In genomic region chr1:220094016-220094911, GRCh38 we compare ENCODE assay signal across 1 cellular context.
TF ChIP-seq lines count a peak whose summit lies in the region.

Gene IARS2 (plus strand): TSS chr1:220094132. CDS start chr1:220094217, 85 bp downstream.

TF ChIP-seq in HepG2, 621 proteins besides CTCF, POLR2A, EP300 and RAD21 (continued from another document and continues in another):
- TF ChIP-seq, protein P1, sequence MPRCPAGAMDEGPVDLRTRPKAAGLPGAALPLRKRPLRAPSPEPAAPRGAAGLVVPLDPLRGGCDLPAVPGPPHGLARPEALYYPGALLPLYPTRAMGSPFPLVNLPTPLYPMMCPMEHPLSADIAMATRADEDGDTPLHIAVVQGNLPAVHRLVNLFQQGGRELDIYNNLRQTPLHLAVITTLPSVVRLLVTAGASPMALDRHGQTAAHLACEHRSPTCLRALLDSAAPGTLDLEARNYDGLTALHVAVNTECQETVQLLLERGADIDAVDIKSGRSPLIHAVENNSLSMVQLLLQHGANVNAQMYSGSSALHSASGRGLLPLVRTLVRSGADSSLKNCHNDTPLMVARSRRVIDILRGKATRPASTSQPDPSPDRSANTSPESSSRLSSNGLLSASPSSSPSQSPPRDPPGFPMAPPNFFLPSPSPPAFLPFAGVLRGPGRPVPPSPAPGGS (CRISPR knock-in tag; IDR thresholded peaks at IDR 0.05), result peak; percentile 49; the same call in 1 of the 2 replicates
- TF ChIP-seq ZNF207 (IDR thresholded peaks at IDR 0.05; ENCODE audit: borderline replicate concordance), result no peak
- TF ChIP-seq ZNF296 (CRISPR knock-in tag; conservative IDR thresholded peaks at IDR 0.05), result 0 out of 2 replicates have a peak, but pooled peaks have one; percentile 76
- TF ChIP-seq ZNF264 (CRISPR knock-in tag; IDR thresholded peaks at IDR 0.05), result peak; percentile 59; the same call in 1 of the 2 replicates
- no peak for TF ChIP-seq PTBP1 (IDR thresholded peaks at IDR 0.05; ENCODE audit: low read depth, low read length, poor library complexity, severe bottlenecking)
- no peak for TF ChIP-seq ATM (IDR thresholded peaks at IDR 0.05; ENCODE audit: borderline replicate concordance)
- no peak for TF ChIP-seq FOXK2 (IDR thresholded peaks at IDR 0.05)
- no peak for TF ChIP-seq ARNT (IDR thresholded peaks at IDR 0.05)
- no peak for TF ChIP-seq NFKBIZ (CRISPR knock-in tag; IDR thresholded peaks at IDR 0.05)
- TF ChIP-seq, protein P2, sequence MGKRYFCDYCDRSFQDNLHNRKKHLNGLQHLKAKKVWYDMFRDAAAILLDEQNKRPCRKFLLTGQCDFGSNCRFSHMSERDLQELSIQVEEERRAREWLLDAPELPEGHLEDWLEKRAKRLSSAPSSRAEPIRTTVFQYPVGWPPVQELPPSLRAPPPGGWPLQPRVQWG (CRISPR knock-in tag; IDR thresholded peaks at IDR 0.05; ENCODE audit: borderline replicate concordance, low read depth), result no peak
- peak; percentile 62 for TF ChIP-seq MED1 (CRISPR knock-in tag; IDR thresholded peaks at IDR 0.05)
- no peak for TF ChIP-seq ZNF878 (CRISPR knock-in tag; IDR thresholded peaks at IDR 0.05)
- no peak for TF ChIP-seq ZNF530 (CRISPR knock-in tag; IDR thresholded peaks at IDR 0.05; ENCODE audit: low read depth)
- peak; percentile 77; the same call in 1 of the 2 replicates for TF ChIP-seq ZNF782 (CRISPR knock-in tag; IDR thresholded peaks at IDR 0.05; ENCODE audit: borderline replicate concordance)
- no peak; the same call in 1 of the 2 replicates for TF ChIP-seq ZNF317 (CRISPR knock-in tag; IDR thresholded peaks at IDR 0.05)
- no peak for TF ChIP-seq ZSCAN5A (CRISPR knock-in tag; IDR thresholded peaks at IDR 0.05; ENCODE audit: borderline replicate concordance)
- TF ChIP-seq ZNF614 (CRISPR knock-in tag; IDR thresholded peaks at IDR 0.05; ENCODE audit: borderline replicate concordance), result no peak
- no peak; the same call in 1 of the 2 replicates for TF ChIP-seq ZNF350 (CRISPR knock-in tag; IDR thresholded peaks at IDR 0.05; ENCODE audit: borderline replicate concordance, low read depth)
- no peak for TF ChIP-seq MAFG (CRISPR knock-in tag; IDR thresholded peaks at IDR 0.05)
- 0 out of 2 replicates have a peak, but pooled peaks have one; percentile 27 for TF ChIP-seq SNAPC2 (CRISPR knock-in tag; IDR thresholded peaks at IDR 0.05)
- TF ChIP-seq ZNF160 (CRISPR knock-in tag; IDR thresholded peaks at IDR 0.05), result 0 out of 2 replicates have a peak, but pooled peaks have one; percentile 32
- no peak for TF ChIP-seq MLX (CRISPR knock-in tag; IDR thresholded peaks at IDR 0.05)
- no peak for TF ChIP-seq RNF2 (conservative IDR thresholded peaks at IDR 0.05; ENCODE audit: low read depth)
- TF ChIP-seq ZNF792 (CRISPR knock-in tag; IDR thresholded peaks at IDR 0.05), result peak; percentile 75; the same call in 1 of the 2 replicates
- TF ChIP-seq, protein P3, sequence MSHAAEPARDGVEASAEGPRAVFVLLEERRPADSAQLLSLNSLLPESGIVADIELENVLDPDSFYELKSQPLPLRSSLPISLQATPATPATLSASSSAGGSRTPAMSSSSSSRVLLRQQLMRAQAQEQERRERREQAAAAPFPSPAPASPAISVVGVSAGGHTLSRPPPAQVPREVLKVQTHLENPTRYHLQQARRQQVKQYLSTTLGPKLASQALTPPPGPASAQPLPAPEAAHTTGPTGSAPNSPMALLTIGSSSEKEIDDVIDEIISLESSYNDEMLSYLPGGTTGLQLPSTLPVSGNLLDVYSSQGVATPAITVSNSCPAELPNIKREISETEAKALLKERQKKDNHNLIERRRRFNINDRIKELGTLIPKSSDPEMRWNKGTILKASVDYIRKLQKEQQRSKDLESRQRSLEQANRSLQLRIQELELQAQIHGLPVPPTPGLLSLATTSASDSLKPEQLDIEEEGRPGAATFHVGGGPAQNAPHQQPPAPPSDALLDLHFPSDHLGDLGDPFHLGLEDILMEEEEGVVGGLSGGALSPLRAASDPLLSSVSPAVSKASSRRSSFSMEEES (CRISPR knock-in tag; IDR thresholded peaks at IDR 0.05), result peak; percentile 53; the same call in 1 of the 2 replicates
- TF ChIP-seq NR3C1 (CRISPR knock-in tag; IDR thresholded peaks at IDR 0.05), result no peak
- peak; percentile 42; the same call in 1 of the 2 replicates for TF ChIP-seq ZNF337 (CRISPR knock-in tag; IDR thresholded peaks at IDR 0.05; ENCODE audit: borderline replicate concordance, low read depth)
- no peak for TF ChIP-seq ZNF549 (CRISPR knock-in tag; IDR thresholded peaks at IDR 0.05)
- TF ChIP-seq ZNF615 (CRISPR knock-in tag; IDR thresholded peaks at IDR 0.05; ENCODE audit: borderline replicate concordance), result 0 out of 2 replicates have a peak, but pooled peaks have one; percentile 68
- no peak for TF ChIP-seq ONECUT2 (CRISPR knock-in tag; IDR thresholded peaks at IDR 0.05)
- TF ChIP-seq, protein P4, sequence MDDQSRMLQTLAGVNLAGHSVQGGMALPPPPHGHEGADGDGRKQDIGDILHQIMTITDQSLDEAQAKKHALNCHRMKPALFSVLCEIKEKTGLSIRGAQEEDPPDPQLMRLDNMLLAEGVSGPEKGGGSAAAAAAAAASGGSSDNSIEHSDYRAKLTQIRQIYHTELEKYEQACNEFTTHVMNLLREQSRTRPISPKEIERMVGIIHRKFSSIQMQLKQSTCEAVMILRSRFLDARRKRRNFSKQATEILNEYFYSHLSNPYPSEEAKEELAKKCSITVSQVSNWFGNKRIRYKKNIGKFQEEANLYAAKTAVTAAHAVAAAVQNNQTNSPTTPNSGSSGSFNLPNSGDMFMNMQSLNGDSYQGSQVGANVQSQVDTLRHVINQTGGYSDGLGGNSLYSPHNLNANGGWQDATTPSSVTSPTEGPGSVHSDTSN (CRISPR knock-in tag; IDR thresholded peaks at IDR 0.05; ENCODE audit: borderline replicate concordance), result no peak
- TF ChIP-seq ZNF891 (CRISPR knock-in tag; IDR thresholded peaks at IDR 0.05), result peak; percentile 81; the same call in 1 of the 2 replicates
- TF ChIP-seq ZNF329 (CRISPR knock-in tag; IDR thresholded peaks at IDR 0.05; ENCODE audit: low read depth), result no peak
- TF ChIP-seq ZNF652 (CRISPR knock-in tag; IDR thresholded peaks at IDR 0.05; ENCODE audit: borderline replicate concordance, low read depth), result no peak
- TF ChIP-seq CBX1 (IDR thresholded peaks at IDR 0.05; ENCODE audit: low read depth), result peak; percentile 60
- TF ChIP-seq, protein P5, sequence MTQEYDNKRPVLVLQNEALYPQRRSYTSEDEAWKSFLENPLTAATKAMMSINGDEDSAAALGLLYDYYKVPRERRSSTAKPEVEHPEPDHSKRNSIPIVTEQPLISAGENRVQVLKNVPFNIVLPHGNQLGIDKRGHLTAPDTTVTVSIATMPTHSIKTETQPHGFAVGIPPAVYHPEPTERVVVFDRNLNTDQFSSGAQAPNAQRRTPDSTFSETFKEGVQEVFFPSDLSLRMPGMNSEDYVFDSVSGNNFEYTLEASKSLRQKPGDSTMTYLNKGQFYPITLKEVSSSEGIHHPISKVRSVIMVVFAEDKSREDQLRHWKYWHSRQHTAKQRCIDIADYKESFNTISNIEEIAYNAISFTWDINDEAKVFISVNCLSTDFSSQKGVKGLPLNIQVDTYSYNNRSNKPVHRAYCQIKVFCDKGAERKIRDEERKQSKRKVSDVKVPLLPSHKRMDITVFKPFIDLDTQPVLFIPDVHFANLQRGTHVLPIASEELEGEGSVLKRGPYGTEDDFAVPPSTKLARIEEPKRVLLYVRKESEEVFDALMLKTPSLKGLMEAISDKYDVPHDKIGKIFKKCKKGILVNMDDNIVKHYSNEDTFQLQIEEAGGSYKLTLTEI (CRISPR knock-in tag; conservative IDR thresholded peaks at IDR 0.05), result no peak
- TF ChIP-seq MAFK (conservative IDR thresholded peaks at IDR 0.05 in 1 of 2, IDR thresholded peaks at IDR 0.05 in 1 of 2; ENCODE audit: low read length in 2 of 2), result no peak
- TF ChIP-seq ZNF883 (CRISPR knock-in tag; IDR thresholded peaks at IDR 0.05; ENCODE audit: not compliant biosample characterization), result peak; percentile 63
- peak; percentile 35 for TF ChIP-seq AGO1 (IDR thresholded peaks at IDR 0.05; ENCODE audit: low read depth, low read length, poor library complexity, severe bottlenecking)
- no peak; the same call in 1 of the 2 replicates for TF ChIP-seq HBP1 (CRISPR knock-in tag; IDR thresholded peaks at IDR 0.05; ENCODE audit: low read depth)
- TF ChIP-seq CBX5 (CRISPR knock-in tag; IDR thresholded peaks at IDR 0.05; ENCODE audit: borderline replicate concordance), result no peak
- TF ChIP-seq KDM1A (CRISPR knock-in tag; IDR thresholded peaks at IDR 0.05), result no peak
- TF ChIP-seq TGIF2 (CRISPR knock-in tag; IDR thresholded peaks at IDR 0.05), result peak; percentile 47; the same call in 1 of the 2 replicates
- peak; percentile 73 for TF ChIP-seq SALL2 (CRISPR knock-in tag; IDR thresholded peaks at IDR 0.05)
- TF ChIP-seq, protein P6, sequence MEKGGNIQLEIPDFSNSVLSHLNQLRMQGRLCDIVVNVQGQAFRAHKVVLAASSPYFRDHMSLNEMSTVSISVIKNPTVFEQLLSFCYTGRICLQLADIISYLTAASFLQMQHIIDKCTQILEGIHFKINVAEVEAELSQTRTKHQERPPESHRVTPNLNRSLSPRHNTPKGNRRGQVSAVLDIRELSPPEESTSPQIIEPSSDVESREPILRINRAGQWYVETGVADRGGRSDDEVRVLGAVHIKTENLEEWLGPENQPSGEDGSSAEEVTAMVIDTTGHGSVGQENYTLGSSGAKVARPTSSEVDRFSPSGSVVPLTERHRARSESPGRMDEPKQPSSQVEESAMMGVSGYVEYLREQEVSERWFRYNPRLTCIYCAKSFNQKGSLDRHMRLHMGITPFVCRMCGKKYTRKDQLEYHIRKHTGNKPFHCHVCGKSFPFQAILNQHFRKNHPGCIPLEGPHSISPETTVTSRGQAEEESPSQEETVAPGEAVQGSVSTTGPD (CRISPR knock-in tag; IDR thresholded peaks at IDR 0.05), result no peak; the same call in 1 of the 2 replicates
- TF ChIP-seq ZNF691 (CRISPR knock-in tag; IDR thresholded peaks at IDR 0.05; ENCODE audit: borderline replicate concordance, low read depth), result peak; percentile 54; the same call in 1 of the 2 replicates
- no peak for TF ChIP-seq NCOA5 (CRISPR knock-in tag; IDR thresholded peaks at IDR 0.05)
- TF ChIP-seq, protein P7, sequence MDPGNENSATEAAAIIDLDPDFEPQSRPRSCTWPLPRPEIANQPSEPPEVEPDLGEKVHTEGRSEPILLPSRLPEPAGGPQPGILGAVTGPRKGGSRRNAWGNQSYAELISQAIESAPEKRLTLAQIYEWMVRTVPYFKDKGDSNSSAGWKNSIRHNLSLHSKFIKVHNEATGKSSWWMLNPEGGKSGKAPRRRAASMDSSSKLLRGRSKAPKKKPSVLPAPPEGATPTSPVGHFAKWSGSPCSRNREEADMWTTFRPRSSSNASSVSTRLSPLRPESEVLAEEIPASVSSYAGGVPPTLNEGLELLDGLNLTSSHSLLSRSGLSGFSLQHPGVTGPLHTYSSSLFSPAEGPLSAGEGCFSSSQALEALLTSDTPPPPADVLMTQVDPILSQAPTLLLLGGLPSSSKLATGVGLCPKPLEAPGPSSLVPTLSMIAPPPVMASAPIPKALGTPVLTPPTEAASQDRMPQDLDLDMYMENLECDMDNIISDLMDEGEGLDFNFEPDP (CRISPR knock-in tag; conservative IDR thresholded peaks at IDR 0.05), result no peak
- no peak for TF ChIP-seq SMAD1 (CRISPR knock-in tag; IDR thresholded peaks at IDR 0.05; ENCODE audit: borderline replicate concordance, low read depth)
- no peak for TF ChIP-seq AHR (CRISPR knock-in tag; IDR thresholded peaks at IDR 0.05)
